31 cellular contexts compared by ENCODE assay signal in genomic region chr12:38934696-38935095, GRCh38. TPM values are rescaled to one million over a fixed set of nuclear protein-coding genes. Genes with fewer than 3 reads are reported as not detected.
DNase-seq lines count a peak whose midpoint lies in the region; ATAC-seq, FAIRE-seq and TF ChIP-seq lines count a peak whose summit lies in the region.
"Had no signal": no experiment of that assay in that cellular context is flagged by ENCODE, and none has a peak within 500 bp of the region (broad histone marks: within the 10 kb centered on the region; RNA-seq: fewer than 3 reads in every experiment).

No MANE protein-coding gene starts in this region.

- H3K4me3 ChIP-seq in mammary epithelial cell (replicated peaks in 1 of 3; ENCODE audit: insufficient read depth in 1 of 3, low read depth in 2 of 3, low read length in 3 of 3) (no peak overlapping the region), breast epithelium (no peak overlapping the region), PC-3 (ENCODE audit: low read length) (no peak overlapping the region), bronchial epithelial cell (ENCODE audit: low read depth, low read length) (no peak overlapping the region), smooth muscle cell (no peak overlapping the region), heart right ventricle (no peak overlapping the region)
- H3K4me3 ChIP-seq: A549, hepatocyte, SJSA1, suprapubic skin, upper lobe of left lung had no signal

- BruUV-seq in mammary epithelial cell (replicated peaks; lab: Mats Ljungman, UMichigan): no TSS peak
- BruUV-seq in PC-3 (replicated peaks; lab: Mats Ljungman, UMichigan): no TSS peak

- no peaks in the 10 kb centered on the region for H4K20me1 ChIP-seq in mammary epithelial cell (ENCODE audit: insufficient read depth, low read length)
- no peaks in the 10 kb centered on the region for H4K20me1 ChIP-seq in PC-3 (ENCODE audit: low read length)
- no peaks in the 10 kb centered on the region for H4K20me1 ChIP-seq in smooth muscle cell (ENCODE audit: low read depth)

- H3K9me2 ChIP-seq in PC-3 (replicated peaks; ENCODE audit: low read length): no peaks in the 10 kb centered on the region

- POLR2A ChIA-PET in PC-3 (lab: Charles Lee; ENCODE audit: unreplicated experiment): no interaction called here

- H3F3A ChIP-seq in PC-3 (ENCODE audit: low read length, unreplicated experiment) (no peaks in the 10 kb centered on the region), smooth muscle cell (ENCODE audit: low read depth) (no peaks in the 10 kb centered on the region)

- 50% methylated on average over 1 of the region's 1 CpG for WGBS in mammary epithelial cell (ENCODE audit: low coverage, missing lambda C conversion rate)
- 75% methylated on average over 1 of the region's 1 CpG for WGBS in smooth muscle cell (ENCODE audit: low lambda C conversion rate)
- 38 to 62% methylated on average over 1 of the region's 1 CpG for WGBS in heart right ventricle, 2 donors

- DNase-seq in mammary epithelial cell (peak; percentile 8), breast epithelium (ENCODE audit: low spot score in 2 of 2) (no peak), PC-3 (peak; percentile 52), bronchial epithelial cell (ENCODE audit: low read depth) (peak; percentile 64), smooth muscle cell (lab: John Stamatoyannopoulos, UW; ENCODE audit: unreplicated experiment) (no peak), heart right ventricle (no peak)
- DNase-seq: activated CD4-positive, alpha-beta T cell treated with anti-CD3 and anti-CD28 coated beads, Interleukin-2, amount 50 U/mL, for 4 hours; activated CD8-positive, alpha-beta memory T cell treated with anti-CD3 and anti-CD28 coated beads, Interleukin-2, amount 10 ng/mL, durations not matched to agents 7 days and 5 days; activated naive CD4-positive, alpha-beta T cell; activated naive CD8-positive, alpha-beta T cell treated with anti-CD3 and anti-CD28 coated beads, Interleukin-2, amount 50 U/mL, for 24 hours; activated T-cell treated with anti-CD3 and anti-CD28 coated beads, Interleukin-2, amount 50 U/mL, for 48 hours; DND-41; foreskin melanocyte; MM.1S; NCI-H1436 treated with DMSO at 0.1 percent for 48 hours; NCI-H345; NCI-H69; right cardiac atrium; RPMI8226; stimulated activated CD4-positive, alpha-beta T cell treated with anti-CD3 and anti-CD28 coated beads, Interleukin-1b, Interleukin-23, amount 100 ng/mL, for 48 hours; stimulated activated naive CD4-positive, alpha-beta T cell treated with Interleukin-2 at 50 U/mL for 16 hours; T1000; upper lobe of left lung had no signal

- TF ChIP-seq POLR2A in breast epithelium (IDR thresholded peaks at IDR 0.05): no peak

- ATAC-seq in PC-3 (no peak; the same call in 1 of the 2 replicates), HG03378 (IDR thresholded peaks at IDR 0.05; ENCODE audit: unreplicated experiment) (no peak), heart right ventricle (no peak), HG03175 (IDR thresholded peaks at IDR 0.05; ENCODE audit: unreplicated experiment) (no peak)
- ATAC-seq: A549; activated CD4-positive, CD25-positive, alpha-beta regulatory T cell treated with anti-CD3 and anti-CD28 coated beads, Interleukin-2, amount 50 U/mL, for 24 hours; activated CD8-positive, alpha-beta memory T cell treated with anti-CD3 and anti-CD28 coated beads, Interleukin-2, amount 10 ng/mL, durations not matched to agents 7 days and 5 days; activated naive CD8-positive, alpha-beta T cell treated with anti-CD3 and anti-CD28 coated beads, Interleukin-2, amount 50 U/mL, for 24 hours; esophagus mucosa had no signal

- H3K27ac ChIP-seq in mammary epithelial cell (ENCODE audit: insufficient read depth, low read depth, low read length): no peak overlapping the region
- no peak overlapping the region for H3K27ac ChIP-seq in breast epithelium
- H3K27ac ChIP-seq in PC-3 (ENCODE audit: low read length): peak overlapping the region; percentile 40
- no peak overlapping the region for H3K27ac ChIP-seq in smooth muscle cell (ENCODE audit: low read depth)
- H3K27ac ChIP-seq in heart right ventricle: no peak overlapping the region
- H3K27ac ChIP-seq: A549, hepatocyte, SJSA1, suprapubic skin, upper lobe of left lung had no signal

- H3K79me2 ChIP-seq in mammary epithelial cell (ENCODE audit: insufficient read depth, low read length): no peaks in the 10 kb centered on the region
- no peaks in the 10 kb centered on the region for H3K79me2 ChIP-seq in PC-3 (ENCODE audit: low read length)
- H3K79me2 ChIP-seq in smooth muscle cell (ENCODE audit: low read depth): no peaks in the 10 kb centered on the region
- H3K79me2 ChIP-seq: hepatocyte had no signal

- H3K36me3 ChIP-seq in mammary epithelial cell (ENCODE audit: insufficient read depth, low read length) (no peaks in the 10 kb centered on the region), breast epithelium (no peaks in the 10 kb centered on the region), PC-3 (ENCODE audit: low read depth, low read length) (no peaks in the 10 kb centered on the region; the same call in 1 of the 2 replicates), bronchial epithelial cell (ENCODE audit: control insufficient read depth, insufficient read depth, low read length) (no peaks in the 10 kb centered on the region), smooth muscle cell (ENCODE audit: low read depth) (no peaks in the 10 kb centered on the region), heart right ventricle (no peaks in the 10 kb centered on the region)
- H3K36me3 ChIP-seq: SJSA1, suprapubic skin, upper lobe of left lung had no signal

- no peak for TF ChIP-seq CTCF in mammary epithelial cell (conservative IDR thresholded peaks at IDR 0.05 in 1 of 2, IDR thresholded peaks at IDR 0.05 in 1 of 2; ENCODE audit: extremely low read depth in 1 of 2, insufficient read depth in 1 of 2, low read depth in 1 of 2, low read length in 2 of 2)
- no peak for TF ChIP-seq CTCF in breast epithelium (IDR thresholded peaks at IDR 0.05)
- no peak for TF ChIP-seq CTCF in PC-3 (conservative IDR thresholded peaks at IDR 0.05; ENCODE audit: low read depth, low read length)
- no peak for TF ChIP-seq CTCF in bronchial epithelial cell (IDR thresholded peaks at IDR 0.05; ENCODE audit: insufficient read depth, low read length, severe bottlenecking)
- no peak for TF ChIP-seq CTCF in smooth muscle cell (IDR thresholded peaks at IDR 0.05; ENCODE audit: borderline replicate concordance, insufficient read depth, poor library complexity, severe bottlenecking)
- TF ChIP-seq CTCF in heart right ventricle (IDR thresholded peaks at IDR 0.05): no peak

- no peak for FAIRE-seq in bronchial epithelial cell (lab: Jason Lieb, UNC)
- FAIRE-seq: A549 had no signal

- intact Hi-C loops in mammary epithelial cell (cut with micrococcal nuclease) (no loop called here), breast epithelium (cut with DNase I; ENCODE audit: low total_unique reads) (no loop called here), PC-3 (cut with micrococcal nuclease) (loop anchor here (5.0 kb wide), 1 partner anchor 78 kb away; no protein-coding TSS in a partner anchor), heart right ventricle (cut with DNase I) (no loop called here)

- CTCF ChIA-PET in mammary epithelial cell (lab: Charles Lee; ENCODE audit: low non-redundant PET): no interaction called here
- CTCF ChIA-PET in PC-3 (lab: Charles Lee): no interaction called here

- dilution Hi-C loops in mammary epithelial cell (cut with HindIII; ENCODE audit: low sequenced_read_pairs): no loop called here

- no peak overlapping the region for H3K4me2 ChIP-seq in mammary epithelial cell (ENCODE audit: insufficient read depth, low read depth, low read length)
- peak overlapping the region; percentile 31; the same call in 1 of the 2 replicates for H3K4me2 ChIP-seq in PC-3 (ENCODE audit: low read length)
- H3K4me2 ChIP-seq in smooth muscle cell: no peak overlapping the region
- H3K4me2 ChIP-seq: A549, hepatocyte had no signal

- H2AFZ ChIP-seq in mammary epithelial cell (ENCODE audit: low read depth, low read length) (no peak overlapping the region), PC-3 (ENCODE audit: low read length) (no peak overlapping the region; the same call in 1 of the 2 replicates), smooth muscle cell (ENCODE audit: low read depth) (no peak overlapping the region)
- H2AFZ ChIP-seq: hepatocyte had no signal

- in situ Hi-C loops in mammary epithelial cell (cut with MboI; ENCODE audit: low sequenced_read_pairs in 2 of 2): no loop called here

- H3K9ac ChIP-seq in mammary epithelial cell (ENCODE audit: insufficient read depth, low read length) (no peak overlapping the region), PC-3 (ENCODE audit: low read length) (no peak overlapping the region), smooth muscle cell (ENCODE audit: low read depth) (no peak overlapping the region)

- H3K27me3 ChIP-seq in mammary epithelial cell (ENCODE audit: insufficient read depth, low read length) (peaks cover 2% of the 10 kb centered on the region), breast epithelium (no peaks in the 10 kb centered on the region), PC-3 (ENCODE audit: low read length) (no peaks in the 10 kb centered on the region), bronchial epithelial cell (ENCODE audit: control insufficient read depth, insufficient read depth, low read length) (no peaks in the 10 kb centered on the region), smooth muscle cell (ENCODE audit: low read depth) (no peaks in the 10 kb centered on the region), heart right ventricle (peaks cover 0 to 13% (median 0%) of the 10 kb centered on the region in 7 donors)
- H3K27me3 ChIP-seq: hepatocyte, SJSA1, suprapubic skin, upper lobe of left lung had no signal

- H3K4me1 ChIP-seq in mammary epithelial cell (ENCODE audit: insufficient read depth, low read length) (peaks cover 3% of the 10 kb centered on the region), breast epithelium (no peaks in the 10 kb centered on the region), PC-3 (ENCODE audit: insufficient read depth, low read length) (peaks cover 28% of the 10 kb centered on the region), smooth muscle cell (ENCODE audit: low read depth) (no peaks in the 10 kb centered on the region), heart right ventricle (no peaks in the 10 kb centered on the region)
- H3K4me1 ChIP-seq: SJSA1, suprapubic skin, upper lobe of left lung had no signal

- H3K9me3 ChIP-seq in mammary epithelial cell (replicated peaks; ENCODE audit: insufficient read depth, low read length): no peaks in the 10 kb centered on the region
- peaks cover 0 to 11% of the 10 kb centered on the region in 2 donors for H3K9me3 ChIP-seq in breast epithelium
- peaks cover 10% of the 10 kb centered on the region; the same call in 1 of the 2 replicates for H3K9me3 ChIP-seq in PC-3 (ENCODE audit: low read length)
- H3K9me3 ChIP-seq in smooth muscle cell (replicated peaks; ENCODE audit: low read depth): no peaks in the 10 kb centered on the region
- peaks cover 0 to 19% (median 0%) of the 10 kb centered on the region in 11 donors for H3K9me3 ChIP-seq in heart right ventricle
- H3K9me3 ChIP-seq: SJSA1, suprapubic skin had no signal

RNA-seq across cellular contexts. Expression of gene CPNE8, which starts 29.3 kb away (rescaled TPM):
- total RNA-seq in mammary epithelial cell (10 to 100 TPM; 19.7 to 20.0 TPM), breast epithelium (10 to 100 TPM; 11.3 to 29.8 (median 28.3) TPM), PC-3 (2014; rRNA removed) (7.2 and 12.6 TPM in 2 replicates), bronchial epithelial cell (6.8 and 7.1 TPM in 2 replicates), smooth muscle cell (19.4 and 24.2 TPM in 2 replicates), heart right ventricle (10 to 100 TPM in 1 of 10 donors, 1 to 10 TPM in 9; 2.5 to 14.3 (median 4.5) TPM)
- polyA plus RNA-seq in mammary epithelial cell (7.1 TPM), smooth muscle cell (6.3 and 13.8 TPM in 2 replicates), heart right ventricle (10 to 100 TPM in 1 of 2 donors, 1 to 10 TPM in 1; 3.2 to 14.9 TPM)
- polyA minus RNA-seq in mammary epithelial cell: 7.0 TPM
- total RNA-seq: SJSA1 had no signal

Comparison
In these comparisons a context has a peak if more than half of its experiments do, and no peak if none do; other contexts are left out.
1. DNase-seq: peak in mammary epithelial cell (single experiment), PC-3 (single experiment) and bronchial epithelial cell (single experiment); none in breast epithelium (0 of 2), smooth muscle cell (single experiment) and heart right ventricle (0 of 2).